Comparison of ENCODE assay signal across 8 cellular contexts in the genomic region with DNA sequence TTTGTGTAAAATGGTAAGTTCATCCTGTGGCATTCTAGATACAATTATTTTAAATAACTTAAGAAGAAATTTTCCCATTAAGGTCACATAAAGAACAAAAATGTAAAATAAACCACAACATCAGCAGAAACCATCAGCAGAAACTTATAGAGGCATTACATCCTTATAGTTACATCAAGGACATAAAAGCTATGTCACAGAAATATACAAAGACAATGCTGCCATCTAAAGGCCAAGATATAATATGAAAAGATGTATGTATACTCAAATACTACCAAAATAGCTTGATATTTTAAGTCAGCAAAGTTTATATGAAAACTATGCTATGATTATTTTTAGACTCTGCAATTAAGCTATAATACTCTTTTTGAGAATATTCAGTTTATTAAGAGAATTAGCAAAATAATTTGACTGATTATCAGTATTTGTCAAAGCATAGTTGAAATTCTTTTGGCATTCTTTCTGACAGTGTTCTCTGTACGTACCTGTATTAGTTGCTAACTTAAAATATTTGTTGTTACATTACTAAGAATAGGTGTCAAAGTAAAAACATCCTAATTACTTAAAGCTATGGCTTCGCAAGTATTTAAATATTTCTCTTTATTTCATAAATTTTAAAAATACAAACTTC. TPM values are rescaled to one million over a fixed set of nuclear protein-coding genes. Genes with fewer than 3 reads are reported as not detected.
A peak's percentile ranks its signal among the peaks of the same experiment; 100 is the strongest.
DNase-seq lines count a peak whose midpoint lies in the region; ATAC-seq and TF ChIP-seq lines count a peak whose summit lies in the region.

No MANE protein-coding gene starts in this region.

- TF ChIP-seq CTCF in nephron progenitor cell (IDR thresholded peaks at IDR 0.05), result peak; percentile 43

- DNase-seq in CD4-positive, CD25-positive, alpha-beta regulatory T cell, result peak in 2 of 3 donors; percentile 56 to 64
- DNase-seq in NOMO-1 (lab: John Stamatoyannopoulos, UW; ENCODE audit: unreplicated experiment in 2 of 2) (peak; percentile 5 to 44), dermis blood vessel endothelial cell (peak; percentile 68), nephron progenitor cell (no peak)
- DNase-seq in NK-92 treated with Interleukin-12 subunit alpha and Interleukin-12 subunit beta, amount 100 ng/mL, for 24 hours (lab: John Stamatoyannopoulos, UW), result no peak
- no peak for DNase-seq in T-helper 2 cell treated with Interferon-gamma antibody and Interleukin-4, amounts not matched to agents 5 μg/mL and 100 μg/mL, for 36 hours (ENCODE audit: low spot score)

- H3K9me3 Mint-ChIP-seq in CD4-positive, CD25-positive, alpha-beta regulatory T cell, result no peaks in the 10 kb centered on the region
- H3K9me3 Mint-ChIP-seq in nephron progenitor cell, result no peaks in the 10 kb centered on the region
- H3K9me3 Mint-ChIP-seq in T-helper 2 cell treated with Interferon-gamma antibody and Interleukin-4, amounts not matched to agents 5 μg/mL and 100 μg/mL, for 36 hours, result no peaks in the 10 kb centered on the region

- no peaks in the 10 kb centered on the region for H3K4me1 ChIP-seq in CD4-positive, CD25-positive, alpha-beta regulatory T cell (ENCODE audit: control insufficient read depth, insufficient read depth, low read length, poor library complexity, severe bottlenecking)

- H3K9me3 ChIP-seq in CD4-positive, CD25-positive, alpha-beta regulatory T cell (ENCODE audit: control insufficient read depth in 2 of 2, low read length in 2 of 2), result no peaks in the 10 kb centered on the region

- peaks cover 2 to 5% (median 3%) of the 10 kb centered on the region in 4 donors for H3K4me1 Mint-ChIP-seq in CD4-positive, CD25-positive, alpha-beta regulatory T cell
- H3K4me1 Mint-ChIP-seq in nephron progenitor cell, result no peaks in the 10 kb centered on the region
- no peaks in the 10 kb centered on the region for H3K4me1 Mint-ChIP-seq in T-helper 2 cell treated with Interferon-gamma antibody and Interleukin-4, amounts not matched to agents 5 μg/mL and 100 μg/mL, for 36 hours (ENCODE audit: low read depth)

- peak; percentile 47 to 62 for ATAC-seq in CD4-positive, CD25-positive, alpha-beta regulatory T cell (ENCODE audit: low read depth in 2 of 2)
- ATAC-seq in GM18861 (IDR thresholded peaks at IDR 0.05; ENCODE audit: unreplicated experiment) (peak; percentile 92), HG03439 (IDR thresholded peaks at IDR 0.05; ENCODE audit: unreplicated experiment) (peak; percentile 75)

- no peaks in the 10 kb centered on the region for H3K27me3 ChIP-seq in CD4-positive, CD25-positive, alpha-beta regulatory T cell (ENCODE audit: control insufficient read depth, insufficient read depth, low read length)

- no peak overlapping the region for H3K4me3 ChIP-seq in CD4-positive, CD25-positive, alpha-beta regulatory T cell (ENCODE audit: low read depth, low read length)

- H3K27ac Mint-ChIP-seq in CD4-positive, CD25-positive, alpha-beta regulatory T cell, result peak overlapping the region in 1 of 3 donors; percentile 16
- H3K27ac Mint-ChIP-seq in nephron progenitor cell, result peak overlapping the region; percentile 23
- no peak overlapping the region for H3K27ac Mint-ChIP-seq in T-helper 2 cell treated with Interferon-gamma antibody and Interleukin-4, amounts not matched to agents 5 μg/mL and 100 μg/mL, for 36 hours

- H3K27ac ChIP-seq in CD4-positive, CD25-positive, alpha-beta regulatory T cell (ENCODE audit: insufficient read depth, low read length, poor library complexity, severe bottlenecking), result no peak overlapping the region

- H3K36me3 Mint-ChIP-seq in CD4-positive, CD25-positive, alpha-beta regulatory T cell, result peaks cover 14% of the 10 kb centered on the region
- H3K36me3 Mint-ChIP-seq in nephron progenitor cell (ENCODE audit: low read depth), result no peaks in the 10 kb centered on the region
- peaks cover 5% of the 10 kb centered on the region for H3K36me3 Mint-ChIP-seq in T-helper 2 cell treated with Interferon-gamma antibody and Interleukin-4, amounts not matched to agents 5 μg/mL and 100 μg/mL, for 36 hours (ENCODE audit: low read depth)

- H3K4me3 Mint-ChIP-seq in CD4-positive, CD25-positive, alpha-beta regulatory T cell, result no peak overlapping the region
- no peak overlapping the region for H3K4me3 Mint-ChIP-seq in nephron progenitor cell
- no peak overlapping the region for H3K4me3 Mint-ChIP-seq in T-helper 2 cell treated with Interferon-gamma antibody and Interleukin-4, amounts not matched to agents 5 μg/mL and 100 μg/mL, for 36 hours

- no peaks in the 10 kb centered on the region for H3K27me3 Mint-ChIP-seq in CD4-positive, CD25-positive, alpha-beta regulatory T cell
- no peaks in the 10 kb centered on the region for H3K27me3 Mint-ChIP-seq in nephron progenitor cell (ENCODE audit: low read depth, poor library complexity)
- H3K27me3 Mint-ChIP-seq in T-helper 2 cell treated with Interferon-gamma antibody and Interleukin-4, amounts not matched to agents 5 μg/mL and 100 μg/mL, for 36 hours (ENCODE audit: low read depth), result no peaks in the 10 kb centered on the region

- H3K36me3 ChIP-seq in CD4-positive, CD25-positive, alpha-beta regulatory T cell (ENCODE audit: control insufficient read depth, insufficient read depth, low read length), result peaks cover 9% of the 10 kb centered on the region

RNA-seq across cellular contexts. Expression of a gene that starts 36.2 kb away (rescaled TPM):
- total RNA-seq in CD4-positive, CD25-positive, alpha-beta regulatory T cell, result 27.7 TPM
- 10 to 100 TPM in 1 of 4 donors, 1 to 10 TPM in 3; 3.8 to 14.0 (median 5.7) TPM for polyA plus RNA-seq in CD4-positive, CD25-positive, alpha-beta regulatory T cell
- total RNA-seq in dermis blood vessel endothelial cell, result 6.5 and 8.3 TPM in 2 replicates

Comparison
In these comparisons a context has a peak if more than half of its experiments do, and no peak if none do; other contexts are left out.
1. DNase-seq: peak in CD4-positive, CD25-positive, alpha-beta regulatory T cell (2 of 3), NOMO-1 (2 of 2) and dermis blood vessel endothelial cell (single experiment); none in nephron progenitor cell (single experiment), NK-92 treated with Interleukin-12 subunit alpha and Interleukin-12 subunit beta, amount 100 ng/mL, for 24 hours (single experiment) and T-helper 2 cell treated with Interferon-gamma antibody and Interleukin-4, amounts not matched to agents 5 μg/mL and 100 μg/mL, for 36 hours (single experiment).
2. Peak in every context shown above with its lines, with median percentiles within 50 percentile points of each other: ATAC-seq.